ENCODE assay signal across 9 cellular contexts in genomic region chr16:66269631-66270332, GRCh38.
DNase-seq lines count a peak whose midpoint lies in the region; FAIRE-seq and TF ChIP-seq lines count a peak whose summit lies in the region.
"Had no signal": no experiment of that assay in that cellular context is flagged by ENCODE, and none has a peak within 500 bp of the region (broad histone marks: within the 10 kb centered on the region; RNA-seq: fewer than 3 reads in every experiment).

No MANE protein-coding gene starts in this region.

- intact Hi-C loops in breast epithelium (cut with DNase I; ENCODE audit: low total_unique reads) (loop anchor here (5.0 to 10.0 kb wide), 2 partner anchors 178 to 725 kb away; no protein-coding TSS in a partner anchor), MCF 10A (cut with micrococcal nuclease) (loop anchor here (5.0 kb wide), 1 partner anchor 1152 kb away; no protein-coding TSS in a partner anchor), vagina (cut with DNase I) (loop anchor here (5.0 kb wide), 1 partner anchor 1147 kb away; the partner anchor contains the start of gene CDH11)

- no peak overlapping the region for H2AK5ac ChIP-seq in H1 (ENCODE audit: low read depth, low read length)

- peak overlapping the region; percentile 35; the same call in 1 of the 2 replicates for H2BK5ac ChIP-seq in H1 (ENCODE audit: low read depth, low read length)

- H3K4ac ChIP-seq in H1 (replicated peaks; ENCODE audit: insufficient read length, low read depth, low read length), result no peak overlapping the region

- no peak overlapping the region for H3K23ac ChIP-seq in H1 (ENCODE audit: insufficient read length)

- peak overlapping the region; percentile 3 for H3K56ac ChIP-seq in H1 (replicated peaks; ENCODE audit: insufficient read length, low read depth, low read length)

- TF ChIP-seq POLR2A in breast epithelium (IDR thresholded peaks at IDR 0.05), result no peak
- TF ChIP-seq POLR2A in H1 (IDR thresholded peaks at IDR 0.05; ENCODE audit: control extremely low read depth in 1 of 2, low read depth in 2 of 2, low read length in 2 of 2), result no peak
- no peak for TF ChIP-seq POLR2A in vagina (IDR thresholded peaks at IDR 0.05)

- H3K27me3 Mint-ChIP-seq in MCF 10A (ENCODE audit: insufficient read depth, unreplicated experiment), result no peaks in the 10 kb centered on the region
- H3K27me3 Mint-ChIP-seq in nephron (ENCODE audit: low read depth), result peaks cover 10% of the 10 kb centered on the region

- H2BK20ac ChIP-seq in H1 (ENCODE audit: low read length), result no peak overlapping the region; the same call in 1 of the 2 replicates

- H3K4me3 ChIP-seq in breast epithelium (peak overlapping the region; percentile 16 to 67 (median 38)), H1 (ENCODE audit: extremely low read depth in 1 of 4, insufficient read depth in 2 of 4, low read depth in 3 of 4, low read length in 4 of 4) (peak overlapping the region in 3 of 4 experiments; percentile 27 to 64 (median 29); a peak in 3 of 8 replicates), vagina (peak overlapping the region; percentile 31 to 35)

- H3K4me1 Mint-ChIP-seq in MCF 10A (ENCODE audit: insufficient read depth, unreplicated experiment), result peaks cover 14% of the 10 kb centered on the region
- H3K4me1 Mint-ChIP-seq in nephron, result peaks cover 71% of the 10 kb centered on the region

- 0 out of 2 replicates have a peak overlapping the region, but pooled peaks have one; percentile 77 for H4K8ac ChIP-seq in H1 (ENCODE audit: extremely low read depth, insufficient read depth, low read length)

- 59 to 71% methylated on average over 1 to 7 of the region's 14 CpGs for WGBS in H1 (ENCODE audit: extremely low coverage in 1 of 2, insufficient coverage in 1 of 2, insufficient read length in 1 of 2, insufficient replicate concordance in 2 of 2, low coverage in 1 of 2, low lambda C conversion rate in 2 of 2, missing lambda C conversion rate in 1 of 2), 2 experiments

- TF ChIP-seq CTCF in breast epithelium (IDR thresholded peaks at IDR 0.05) (no peak), MCF 10A (IDR thresholded peaks at IDR 0.05; ENCODE audit: unreplicated experiment) (no peak), H1 (IDR thresholded peaks at IDR 0.05; ENCODE audit: control extremely low read depth in 1 of 3, insufficient read depth in 1 of 3, low read depth in 1 of 3, low read length in 3 of 3) (no peak), nephron (IDR thresholded peaks at IDR 0.05; ENCODE audit: unreplicated experiment in 3 of 3) (no peak), vagina (IDR thresholded peaks at IDR 0.05) (no peak)

- no peak for FAIRE-seq in H1 (lab: Jason Lieb, UNC)

- peak overlapping the region; percentile 60 for H3K18ac ChIP-seq in H1 (ENCODE audit: extremely low read depth, low read length)

- H3K79me2 ChIP-seq in H1 (ENCODE audit: control insufficient read depth in 1 of 2, insufficient read depth in 2 of 2, low read length in 2 of 2), result no peaks in the 10 kb centered on the region

- no peak overlapping the region for H3K4me3 Mint-ChIP-seq in MCF 10A (ENCODE audit: unreplicated experiment)
- peak overlapping the region; percentile 31 to 58 (median 50) for H3K4me3 Mint-ChIP-seq in nephron

- peak overlapping the region in 2 of 4 experiments; percentile 9 to 19; a peak in 3 of 7 replicates for H3K9ac ChIP-seq in H1 (replicated peaks in 1 of 4; ENCODE audit: extremely low read depth in 1 of 4, low read depth in 3 of 4, low read length in 3 of 4)

- no peaks in the 10 kb centered on the region for H3K4me1 ChIP-seq in breast epithelium
- peaks cover 0 to 10% (median 6%) of the 10 kb centered on the region in 4 experiments; a peak in 5 of 7 replicates for H3K4me1 ChIP-seq in H1 (replicated peaks in 1 of 4; ENCODE audit: control insufficient read depth in 3 of 4, insufficient read depth in 4 of 4, low read length in 3 of 4)
- peaks cover 40% of the 10 kb centered on the region for H3K4me1 ChIP-seq in vagina

- TF ChIP-seq EP300 in H1 (IDR thresholded peaks at IDR 0.05; ENCODE audit: borderline replicate concordance in 1 of 2, low read depth in 2 of 2, low read length in 2 of 2), result no peak

- no peak overlapping the region for H2AFZ ChIP-seq in H1 (ENCODE audit: low read length)

- peak overlapping the region; percentile 33 to 74 for H3K4me2 ChIP-seq in H1 (ENCODE audit: insufficient read depth in 1 of 2, low read depth in 2 of 2, low read length in 2 of 2)

- no peaks in the 10 kb centered on the region for H3K36me3 ChIP-seq in breast epithelium
- no peaks in the 10 kb centered on the region for H3K36me3 ChIP-seq in H1 (ENCODE audit: control insufficient read depth in 2 of 4, insufficient read depth in 4 of 4, low read length in 3 of 4)
- no peaks in the 10 kb centered on the region for H3K36me3 ChIP-seq in vagina

- peak overlapping the region; percentile 61; the same call in 1 of the 2 replicates for H2BK15ac ChIP-seq in H1 (ENCODE audit: low read length)

- no peak overlapping the region for H4K5ac ChIP-seq in H1 (ENCODE audit: insufficient read length, low read depth, low read length)

- H3K79me1 ChIP-seq in H1 (ENCODE audit: low read depth, low read length), result no peaks in the 10 kb centered on the region

- H3K14ac ChIP-seq in H1 (ENCODE audit: insufficient read length), result no peak overlapping the region

- POLR2A ChIA-PET in MCF 10A (lab: Yijun Ruan, JAX), result no interaction called here
- POLR2A ChIA-PET in H1 (lab: Charles Lee; ENCODE audit: partially characterized antibody), result no interaction called here

- no peaks in the 10 kb centered on the region for H3K36me3 Mint-ChIP-seq in MCF 10A (ENCODE audit: insufficient read depth, unreplicated experiment)
- H3K36me3 Mint-ChIP-seq in nephron (ENCODE audit: low read depth), result no peaks in the 10 kb centered on the region
- H3K36me3 Mint-ChIP-seq: activated naive CD4-positive, alpha-beta T cell treated with anti-CD3 and anti-CD28 coated beads, Interleukin-2, amount 50 U/mL, for 24 hours had no signal

- H3K9me3 Mint-ChIP-seq in MCF 10A (ENCODE audit: unreplicated experiment) (no peaks in the 10 kb centered on the region), nephron (peaks cover 3% of the 10 kb centered on the region)
- H3K9me3 Mint-ChIP-seq: activated naive CD4-positive, alpha-beta T cell treated with anti-CD3 and anti-CD28 coated beads, Interleukin-2, amount 50 U/mL, for 24 hours had no signal

- H4K20me1 ChIP-seq in H1 (replicated peaks in 1 of 2; ENCODE audit: control insufficient read depth in 1 of 2, insufficient read depth in 2 of 2, low read length in 2 of 2), result no peaks in the 10 kb centered on the region

- H3K27me3 ChIP-seq in breast epithelium, result no peaks in the 10 kb centered on the region
- H3K27me3 ChIP-seq in H1 (replicated peaks in 1 of 4; ENCODE audit: control insufficient read depth in 3 of 4, extremely low read depth in 1 of 4, insufficient read depth in 3 of 4, low read length in 3 of 4), result peaks cover 0 to 10% (median 3%) of the 10 kb centered on the region in 4 experiments; a peak in 5 of 7 replicates
- H3K27me3 ChIP-seq in vagina, result no peaks in the 10 kb centered on the region

- peak overlapping the region; percentile 75 for H4K91ac ChIP-seq in H1 (replicated peaks; ENCODE audit: insufficient read length, low read length)

- H3K27ac ChIP-seq in breast epithelium, result peak overlapping the region; percentile 52 to 75
- H3K27ac ChIP-seq in H1 (ENCODE audit: low read depth, low read length), result no peak overlapping the region
- peak overlapping the region; percentile 56 for H3K27ac ChIP-seq in vagina

- no peak overlapping the region for H3K27ac Mint-ChIP-seq in MCF 10A (ENCODE audit: low read depth, unreplicated experiment)
- peak overlapping the region; percentile 92 to 98 (median 97) for H3K27ac Mint-ChIP-seq in nephron
- H3K27ac Mint-ChIP-seq: activated naive CD4-positive, alpha-beta T cell treated with anti-CD3 and anti-CD28 coated beads, Interleukin-2, amount 50 U/mL, for 24 hours had no signal

- DNase-seq in breast epithelium (ENCODE audit: low spot score in 2 of 2) (peak in 1 of 2 donors; percentile 13), MCF 10A (ENCODE audit: unreplicated experiment) (no peak), H1 (ENCODE audit: low read depth in 1 of 2, low spot score in 2 of 2) (no peak), vagina (ENCODE audit: extremely low spot score in 2 of 2) (peak; percentile 58 to 74)
- DNase-seq in activated CD4-positive, alpha-beta T cell treated with anti-CD3 and anti-CD28 coated beads for 4 hours, result no peak
- DNase-seq in activated effector memory CD4-positive, alpha-beta T cell treated with anti-CD3 and anti-CD28 coated beads, Interleukin-2, amount 50 U/mL, for 16 hours, result no peak
- no peak for DNase-seq in activated CD4-positive, alpha-beta T cell treated with anti-CD3 and anti-CD28 coated beads, Interleukin-2, amount 50 U/mL, for 1 hour

- CTCF ChIA-PET in MCF 10A (lab: Yijun Ruan, JAX) (interaction anchor here (0.6 to 4.8 kb wide), 12 partner anchors 8 to 1969 kb away, joined by 3 to 23 read pairs (median 3); no protein-coding TSS in a partner anchor), H1 (lab: Charles Lee; ENCODE audit: partially characterized antibody) (interaction anchor here (0.8 to 2.3 kb wide), 7 partner anchors 7 to 1149 kb away, joined by 3 to 6 read pairs (median 3); no protein-coding TSS in a partner anchor)

- no peaks in the 10 kb centered on the region; the same call in 1 of the 2 replicates for H3K23me2 ChIP-seq in H1 (ENCODE audit: low read depth, low read length)

- no peak for TF ChIP-seq RAD21 in H1 (IDR thresholded peaks at IDR 0.05 in 1 of 2, conservative IDR thresholded peaks at IDR 0.05 in 1 of 2; ENCODE audit: low read depth in 2 of 2, low read length in 2 of 2)

- H2BK12ac ChIP-seq in H1 (ENCODE audit: low read depth, low read length), result 0 out of 2 replicates have a peak overlapping the region, but pooled peaks have one; percentile 39

- H3K9me3 ChIP-seq in breast epithelium, result no peaks in the 10 kb centered on the region
- no peaks in the 10 kb centered on the region for H3K9me3 ChIP-seq in H1 (ENCODE audit: insufficient read depth in 2 of 2, low read depth in 1 of 2, low read length in 1 of 2)
- no peaks in the 10 kb centered on the region for H3K9me3 ChIP-seq in vagina

- no TSS peak for BruUV-seq in MCF 10A (replicated peaks; lab: Mats Ljungman, UMichigan)

- H2BK120ac ChIP-seq in H1 (replicated peaks; ENCODE audit: low read depth, low read length), result no peak overlapping the region

TF ChIP-seq in H1, 55 proteins besides CTCF, POLR2A, EP300 and RAD21:
- TF ChIP-seq TCF12 (IDR thresholded peaks at IDR 0.05; ENCODE audit: low read depth, low read length) (no peak), EZH2 (IDR thresholded peaks at IDR 0.05; ENCODE audit: low read depth, low read length, severe bottlenecking) (peak; percentile 32)

Comparison
In these comparisons a context has a peak if more than half of its experiments do, and no peak if none do; other contexts are left out.
1. DNase-seq: peak in vagina (2 of 2); none in MCF 10A (single experiment), H1 (0 of 2), activated CD4-positive, alpha-beta T cell treated with anti-CD3 and anti-CD28 coated beads for 4 hours (0 of 2), activated effector memory CD4-positive, alpha-beta T cell treated with anti-CD3 and anti-CD28 coated beads, Interleukin-2, amount 50 U/mL, for 16 hours (single experiment) and activated CD4-positive, alpha-beta T cell treated with anti-CD3 and anti-CD28 coated beads, Interleukin-2, amount 50 U/mL, for 1 hour (single experiment).
2. Peak in every context shown above with its lines, with median percentiles within 50 percentile points of each other: H3K4me3 ChIP-seq.